ENCODE assay signal across 8 cellular contexts in genomic region chr6:6166064-6166463, GRCh38.
"Had no signal": no experiment of that assay in that cellular context is flagged by ENCODE, and none has a peak within 500 bp of the region (broad histone marks: within the 10 kb centered on the region; RNA-seq: fewer than 3 reads in every experiment).

No MANE protein-coding gene starts in this region.

- H3K36me3 Mint-ChIP-seq: IgD-negative memory B cell had no signal

- ATAC-seq: GM23338, HepG2 had no signal

- H3K4me3 ChIP-seq: GM23338 had no signal

- H3K9ac ChIP-seq: KMS-11 had no signal

- H3K9me3 Mint-ChIP-seq: GM23338, H9, IgD-negative memory B cell had no signal

- H3K4me3 Mint-ChIP-seq: GM23338, H9, IgD-negative memory B cell had no signal

- H2AFZ ChIP-seq: GM23338 had no signal

- DNase-seq: H9, HCEC 1CT, KBM-7 had no signal

- H3K27ac Mint-ChIP-seq: GM23338, H9, IgD-negative memory B cell had no signal

- H3K27ac ChIP-seq: HL-60, KMS-11 had no signal

- H3K4me1 Mint-ChIP-seq: IgD-negative memory B cell had no signal

- H3K4me2 ChIP-seq: GM23338, KMS-11 had no signal
